In genomic region chr4:123418486-123418931, GRCh38 we compare ENCODE assay signal across 8 cellular contexts. TPM values are rescaled to one million over a fixed set of nuclear protein-coding genes. Genes with fewer than 3 reads are reported as not detected.
DNase-seq lines count a peak whose midpoint lies in the region; ATAC-seq, FAIRE-seq and TF ChIP-seq lines count a peak whose summit lies in the region.

No MANE protein-coding gene starts in this region.

- 6% methylated on average over 1 of the region's 1 CpG for WGBS in K562 (ENCODE audit: insufficient coverage, low coverage, missing lambda C conversion rate)

- in situ Hi-C loops in K562 (cut with MboI) = no loop called here

- H3K4me3 ChIP-seq in K562 (no peak overlapping the region), Karpas-422 (ENCODE audit: low read length) (no peak overlapping the region)

- POLR2A ChIA-PET in K562 (lab: Yijun Ruan, JAX) = interaction anchor here (0.9 to 1.2 kb wide), 2 partner anchors 7 to 13 kb away, joined by 3 read pairs; no protein-coding TSS in a partner anchor

- H3K36me3 ChIP-seq in K562 (ENCODE audit: control insufficient read depth, insufficient read depth, low read length) (no peaks in the 10 kb centered on the region), Karpas-422 (ENCODE audit: insufficient read depth, low read length) (no peaks in the 10 kb centered on the region)

- intact Hi-C loops in K562 (cut with micrococcal nuclease) = no loop called here

- no peak for TF ChIP-seq RAD21 in K562 (CRISPR knock-in tag; conservative IDR thresholded peaks at IDR 0.05 in 1 of 2, IDR thresholded peaks at IDR 0.05 in 1 of 2)

- H3K4me2 ChIP-seq in K562 (ENCODE audit: insufficient read depth, low read length) (no peak overlapping the region), Karpas-422 (ENCODE audit: low read depth, low read length, poor library complexity, severe bottlenecking) (no peak overlapping the region)

- H3K9me2 ChIP-seq in Karpas-422 (replicated peaks; ENCODE audit: insufficient read depth, low read length) = no peaks in the 10 kb centered on the region

- CTCF ChIA-PET in K562 (lab: Yijun Ruan, JAX; ENCODE audit: low intra/inter-chr PET ratio) = no interaction called here

- no peak for FAIRE-seq in K562 (lab: Jason Lieb, UNC)

- H4K20me1 ChIP-seq in K562 (replicated peaks; ENCODE audit: control insufficient read depth, insufficient read depth, low read length) (no peaks in the 10 kb centered on the region), Karpas-422 (ENCODE audit: insufficient read depth, low read depth, low read length) (no peaks in the 10 kb centered on the region)

- no peaks in the 10 kb centered on the region for H3K9me1 ChIP-seq in K562 (ENCODE audit: control insufficient read depth, insufficient read depth, low read length)

- no peak overlapping the region for H3K9ac ChIP-seq in K562 (ENCODE audit: insufficient read depth in 1 of 2, low read depth in 2 of 2, low read length in 2 of 2)
- H3K9ac ChIP-seq in Karpas-422 (ENCODE audit: low read length) = no peak overlapping the region

- no peak for TF ChIP-seq EP300 in K562 (IDR thresholded peaks at IDR 0.05; ENCODE audit: low read length)

- H3K27ac ChIP-seq in K562 (ENCODE audit: extremely low read depth, low read depth, low read length) (peak overlapping the region; percentile 8; the same call in 1 of the 3 replicates), Karpas-422 (ENCODE audit: low read length) (no peak overlapping the region)

- no peak for TF ChIP-seq CTCF in K562 (IDR thresholded peaks at IDR 0.05 in 2 of 3, conservative IDR thresholded peaks at IDR 0.05 in 1 of 3; ENCODE audit: insufficient read depth in 2 of 3, low read depth in 1 of 3, low read length in 3 of 3)

- BruUV-seq in K562 (replicated peaks; lab: Mats Ljungman, UMichigan) = no TSS peak

- no peaks in the 10 kb centered on the region for H3K79me2 ChIP-seq in K562 (ENCODE audit: control insufficient read depth, insufficient read depth, low read length)
- no peaks in the 10 kb centered on the region for H3K79me2 ChIP-seq in Karpas-422 (ENCODE audit: low read length)

- H3K27me3 ChIP-seq in K562 (ENCODE audit: control insufficient read depth in 2 of 2, insufficient read depth in 2 of 2, low read length in 2 of 2) (no peaks in the 10 kb centered on the region), Karpas-422 (ENCODE audit: low read length) (no peaks in the 10 kb centered on the region)

- ATAC-seq in GM19467 (IDR thresholded peaks at IDR 0.05; ENCODE audit: unreplicated experiment) (peak; percentile 73), HG03520 (IDR thresholded peaks at IDR 0.05; ENCODE audit: unreplicated experiment) (peak; percentile 46), K562 (peak; percentile 34; the same call in 2 of the 3 replicates)

- no peak for TF ChIP-seq POLR2A in K562 (conservative IDR thresholded peaks at IDR 0.05)

- DNase-seq in COR-L47 (lab: John Stamatoyannopoulos, UW) (peak; percentile 74), NCI-H748 treated with DMSO at 0.1 percent for 48 hours (lab: John Stamatoyannopoulos, UW) (peak; percentile 89), K562 (ENCODE audit: extremely low read depth in 1 of 4, low spot score in 3 of 4) (no peak), left kidney (ENCODE audit: low read depth, low spot score) (peak; percentile 86), Karpas-422 (no peak), occipital lobe (lab: John Stamatoyannopoulos, UW) (no peak)

- H2AFZ ChIP-seq in K562 (ENCODE audit: low read depth, low read length) (peak overlapping the region; percentile 67), Karpas-422 (ENCODE audit: low read length) (no peak overlapping the region)

- H3K9me3 ChIP-seq in K562 (replicated peaks; ENCODE audit: control insufficient read depth, insufficient read depth, low read depth, low read length) = peaks cover 3% of the 10 kb centered on the region; the same call in 1 of the 2 replicates
- H3K9me3 ChIP-seq in Karpas-422 (ENCODE audit: low read length) = no peaks in the 10 kb centered on the region

- H3K4me1 ChIP-seq in K562 (replicated peaks in 1 of 2; ENCODE audit: control insufficient read depth in 2 of 2, insufficient read depth in 2 of 2, low read length in 2 of 2) (peaks cover 0 to 15% of the 10 kb centered on the region in 2 experiments; a peak in 2 of 5 replicates), Karpas-422 (ENCODE audit: low read length) (no peaks in the 10 kb centered on the region)

TF ChIP-seq in K562, 482 proteins besides CTCF, POLR2A, EP300 and RAD21:
- TF ChIP-seq ZNF316 (IDR thresholded peaks at IDR 0.05) = no peak
- TF ChIP-seq ZC3H4 (CRISPR knock-in tag; IDR thresholded peaks at IDR 0.05; ENCODE audit: borderline replicate concordance) = no peak
- TF ChIP-seq, protein P1, sequence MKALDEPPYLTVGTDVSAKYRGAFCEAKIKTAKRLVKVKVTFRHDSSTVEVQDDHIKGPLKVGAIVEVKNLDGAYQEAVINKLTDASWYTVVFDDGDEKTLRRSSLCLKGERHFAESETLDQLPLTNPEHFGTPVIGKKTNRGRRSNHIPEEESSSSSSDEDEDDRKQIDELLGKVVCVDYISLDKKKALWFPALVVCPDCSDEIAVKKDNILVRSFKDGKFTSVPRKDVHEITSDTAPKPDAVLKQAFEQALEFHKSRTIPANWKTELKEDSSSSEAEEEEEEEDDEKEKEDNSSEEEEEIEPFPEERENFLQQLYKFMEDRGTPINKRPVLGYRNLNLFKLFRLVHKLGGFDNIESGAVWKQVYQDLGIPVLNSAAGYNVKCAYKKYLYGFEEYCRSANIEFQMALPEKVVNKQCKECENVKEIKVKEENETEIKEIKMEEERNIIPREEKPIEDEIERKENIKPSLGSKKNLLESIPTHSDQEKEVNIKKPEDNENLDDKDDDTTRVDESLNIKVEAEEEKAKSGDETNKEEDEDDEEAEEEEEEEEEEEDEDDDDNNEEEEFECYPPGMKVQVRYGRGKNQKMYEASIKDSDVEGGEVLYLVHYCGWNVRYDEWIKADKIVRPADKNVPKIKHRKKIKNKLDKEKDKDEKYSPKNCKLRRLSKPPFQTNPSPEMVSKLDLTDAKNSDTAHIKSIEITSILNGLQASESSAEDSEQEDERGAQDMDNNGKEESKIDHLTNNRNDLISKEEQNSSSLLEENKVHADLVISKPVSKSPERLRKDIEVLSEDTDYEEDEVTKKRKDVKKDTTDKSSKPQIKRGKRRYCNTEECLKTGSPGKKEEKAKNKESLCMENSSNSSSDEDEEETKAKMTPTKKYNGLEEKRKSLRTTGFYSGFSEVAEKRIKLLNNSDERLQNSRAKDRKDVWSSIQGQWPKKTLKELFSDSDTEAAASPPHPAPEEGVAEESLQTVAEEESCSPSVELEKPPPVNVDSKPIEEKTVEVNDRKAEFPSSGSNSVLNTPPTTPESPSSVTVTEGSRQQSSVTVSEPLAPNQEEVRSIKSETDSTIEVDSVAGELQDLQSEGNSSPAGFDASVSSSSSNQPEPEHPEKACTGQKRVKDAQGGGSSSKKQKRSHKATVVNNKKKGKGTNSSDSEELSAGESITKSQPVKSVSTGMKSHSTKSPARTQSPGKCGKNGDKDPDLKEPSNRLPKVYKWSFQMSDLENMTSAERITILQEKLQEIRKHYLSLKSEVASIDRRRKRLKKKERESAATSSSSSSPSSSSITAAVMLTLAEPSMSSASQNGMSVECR (CRISPR knock-in tag; IDR thresholded peaks at IDR 0.05) = no peak
- TF ChIP-seq TAF9B (IDR thresholded peaks at IDR 0.05; ENCODE audit: partially characterized antibody) = no peak
- no peak for TF ChIP-seq TAF15 (IDR thresholded peaks at IDR 0.05; ENCODE audit: low read depth, low read length)
- TF ChIP-seq ZC3H11A (IDR thresholded peaks at IDR 0.05; ENCODE audit: low read depth, low read length) = no peak
- TF ChIP-seq ZNF431 (CRISPR knock-in tag; IDR thresholded peaks at IDR 0.05) = no peak
- peak; percentile 10; the same call in 1 of the 2 replicates for TF ChIP-seq SOX6 (IDR thresholded peaks at IDR 0.05)
- no peak for TF ChIP-seq MYNN (IDR thresholded peaks at IDR 0.05)
- TF ChIP-seq MYNN (CRISPR knock-in tag; IDR thresholded peaks at IDR 0.05) = no peak

RNA-seq across cellular contexts. Expression of gene SPRY1, which starts 21.9 kb away (rescaled TPM):
- total RNA-seq in K562 (2011; cell fraction: chromatin; rRNA removed; ENCODE audit: low replicate concordance) = 3.2 TPM in 2 replicates
- total RNA-seq in K562 (2011; cell fraction: nucleolus; rRNA removed) = 1.4 and 2.3 TPM in 2 replicates
- total RNA-seq in K562 (2011; cell fraction: nucleoplasm; rRNA removed) = 2.4 and 3.0 TPM in 2 replicates
- 0.37 and 1.9 TPM in 2 replicates for total RNA-seq in K562 (2014; rRNA removed)
- total RNA-seq in K562 (2014; rRNA removed; fragmentation: Illumina TruSeq; extraction: Trizol) = 0.25 and 0.54 TPM in 2 replicates
- total RNA-seq in K562 (2015; rRNA removed; fragmentation: Illumina TruSeq; extraction: Trizol) = 0.15 and 0.29 TPM in 2 replicates
- 1.00 and 1.0 TPM in 2 replicates for total RNA-seq in K562 (2021)
- 0.91 and 1.1 TPM in 2 replicates for polyA plus RNA-seq in K562 (2011; rRNA removed)
- polyA plus RNA-seq in K562 (2011; cell fraction: cytosol; rRNA removed) = 0.66 and 1.4 TPM in 2 replicates
- polyA plus RNA-seq in K562 (2011; cell fraction: nucleus; rRNA removed) = 1.5 and 1.9 TPM in 2 replicates
- 0.30 and 0.32 TPM in 2 replicates for polyA plus RNA-seq in K562 (2012)
- 0.36 and 0.55 TPM in 2 replicates for polyA plus RNA-seq in K562 (2014; fragmentation: Illumina TruSeq; extraction: Trizol)
- under 1 TPM in 1 of 2 experiments, not detected in 1; 0.18 TPM for polyA plus RNA-seq in K562 (2014; fragmentation: Nextera tagmentation; extraction: Ambion mirVana)
- polyA plus RNA-seq in K562 (2014; rRNA removed) = 0.36 and 0.81 TPM in 2 replicates
- polyA minus RNA-seq in K562 (2011; rRNA and poly(A)+ RNA removed) = 1.1 and 2.4 TPM in 2 replicates
- polyA minus RNA-seq in K562 (2011; cell fraction: cytosol; rRNA and poly(A)+ RNA removed) = 0.67 and 1.3 TPM in 2 replicates
- polyA minus RNA-seq in K562 (2011; cell fraction: nucleus; rRNA and poly(A)+ RNA removed) = 1.8 and 3.6 TPM in 2 replicates
- not detected in 2 replicates for total RNA-seq in Karpas-422 (2014; rRNA removed; shearing (Covaris generic); ENCODE audit: low replicate concordance)
- total RNA-seq in occipital lobe = 12.9 TPM

Comparison
In these comparisons a context has a peak if more than half of its experiments do, and no peak if none do; other contexts are left out.
1. DNase-seq: peak in COR-L47 (single experiment), NCI-H748 treated with DMSO at 0.1 percent for 48 hours (single experiment) and left kidney (single experiment); none in K562 (0 of 4), Karpas-422 (single experiment) and occipital lobe (single experiment).
2. Peak in every context shown above with its lines, with median percentiles within 50 percentile points of each other: ATAC-seq.